ENCODE assay signal across 1 cellular context in genomic region chr12:22431693-22432251, GRCh38.
TF ChIP-seq lines count a peak whose summit lies in the region.

No MANE protein-coding gene starts in this region.

TF ChIP-seq in GM12878, 131 proteins besides CTCF, POLR2A, EP300 and RAD21:
- TF ChIP-seq ZNF24 (IDR thresholded peaks at IDR 0.05) (peak; percentile 88), HDGF (IDR thresholded peaks at IDR 0.05) (no peak), RBBP5 (conservative IDR thresholded peaks at IDR 0.05) (no peak), IKZF2 (IDR thresholded peaks at IDR 0.05) (peak; percentile 35 to 45; a peak in 3 of 4 replicates), MTA2 (IDR thresholded peaks at IDR 0.05; ENCODE audit: low read depth) (peak; percentile 68)
- TF ChIP-seq, protein P1, sequence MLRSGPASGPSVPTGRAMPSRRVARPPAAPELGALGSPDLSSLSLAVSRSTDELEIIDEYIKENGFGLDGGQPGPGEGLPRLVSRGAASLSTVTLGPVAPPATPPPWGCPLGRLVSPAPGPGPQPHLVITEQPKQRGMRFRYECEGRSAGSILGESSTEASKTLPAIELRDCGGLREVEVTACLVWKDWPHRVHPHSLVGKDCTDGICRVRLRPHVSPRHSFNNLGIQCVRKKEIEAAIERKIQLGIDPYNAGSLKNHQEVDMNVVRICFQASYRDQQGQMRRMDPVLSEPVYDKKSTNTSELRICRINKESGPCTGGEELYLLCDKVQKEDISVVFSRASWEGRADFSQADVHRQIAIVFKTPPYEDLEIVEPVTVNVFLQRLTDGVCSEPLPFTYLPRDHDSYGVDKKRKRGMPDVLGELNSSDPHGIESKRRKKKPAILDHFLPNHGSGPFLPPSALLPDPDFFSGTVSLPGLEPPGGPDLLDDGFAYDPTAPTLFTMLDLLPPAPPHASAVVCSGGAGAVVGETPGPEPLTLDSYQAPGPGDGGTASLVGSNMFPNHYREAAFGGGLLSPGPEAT (IDR thresholded peaks at IDR 0.05; ENCODE audit: low read depth) = 0 out of 2 replicates have a peak, but pooled peaks have one; percentile 42
